In the genomic region with DNA sequence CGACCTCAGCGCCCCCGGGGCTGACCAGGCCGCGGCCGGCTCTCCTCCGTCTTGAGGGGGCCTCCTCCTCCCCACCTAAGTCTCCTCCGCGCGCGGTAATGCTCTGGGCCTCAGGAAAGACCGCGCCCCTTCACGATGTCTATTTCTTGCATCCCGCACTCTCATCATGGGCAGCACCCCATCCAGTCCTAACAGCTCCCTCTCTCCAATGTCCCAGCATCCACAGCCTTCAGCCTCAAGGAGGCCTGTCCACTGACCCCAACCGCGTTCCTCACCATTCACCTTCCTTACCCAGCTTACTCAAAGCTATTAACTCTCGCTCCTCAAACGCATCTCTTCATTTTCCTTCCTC, we compare ENCODE assay signal across 8 cellular contexts.
DNase-seq lines count a peak whose midpoint lies in the region; ATAC-seq and TF ChIP-seq lines count a peak whose summit lies in the region.

No MANE protein-coding gene starts in this region.

- peak overlapping the region; percentile 27 for H2AFZ ChIP-seq in neural cell (ENCODE audit: low read depth, low read length)

- H3K36me3 ChIP-seq in neural cell (ENCODE audit: insufficient read depth, low read length) = no peaks in the 10 kb centered on the region

- TF ChIP-seq CTCF in NB4 (IDR thresholded peaks at IDR 0.05; ENCODE audit: low read depth, low read length) (no peak), neural cell (IDR thresholded peaks at IDR 0.05; ENCODE audit: poor library complexity, severe bottlenecking) (no peak)

- no peaks in the 10 kb centered on the region for H3K9me3 Mint-ChIP-seq in effector memory CD8-positive, alpha-beta T cell

- H3K4me1 Mint-ChIP-seq in effector memory CD8-positive, alpha-beta T cell (ENCODE audit: low read depth in 2 of 2) = peaks cover 6 to 8% of the 10 kb centered on the region in 2 donors

- no peaks in the 10 kb centered on the region for H3K9me2 ChIP-seq in neural cell (ENCODE audit: insufficient read depth, low read length)

- H3K27ac Mint-ChIP-seq in effector memory CD8-positive, alpha-beta T cell = peak overlapping the region; percentile 97 to 98

- no peaks in the 10 kb centered on the region for H3K9me3 ChIP-seq in neural cell (ENCODE audit: low read length)

- no peaks in the 10 kb centered on the region for H3F3A ChIP-seq in neural cell (ENCODE audit: insufficient read depth, low read length, poor library complexity, severe bottlenecking)

- peak overlapping the region; percentile 83 for H3K9ac ChIP-seq in neural cell (ENCODE audit: low read length)

- H3K36me3 Mint-ChIP-seq in effector memory CD8-positive, alpha-beta T cell (ENCODE audit: insufficient read depth) = peaks cover 16% of the 10 kb centered on the region

- TF ChIP-seq RAD21 in neural cell (conservative IDR thresholded peaks at IDR 0.05) = no peak

- peak overlapping the region; percentile 95 for H3K27ac ChIP-seq in neural cell (ENCODE audit: low read length)

- peaks cover 12 to 13% of the 10 kb centered on the region in 2 donors for H3K27me3 Mint-ChIP-seq in effector memory CD8-positive, alpha-beta T cell

- H3K4me3 Mint-ChIP-seq in effector memory CD8-positive, alpha-beta T cell = peak overlapping the region; percentile 81 to 85

- H3K4me2 ChIP-seq in neural cell (ENCODE audit: low read length) = peak overlapping the region; percentile 30

- H4K20me1 ChIP-seq in neural cell (ENCODE audit: insufficient read depth) = no peaks in the 10 kb centered on the region

- H3K4me3 ChIP-seq in NB4 (ENCODE audit: low read depth, low read length) (peak overlapping the region; percentile 73), neural cell (ENCODE audit: low read length) (peak overlapping the region; percentile 70)

- H3K79me2 ChIP-seq in neural cell (replicated peaks; ENCODE audit: insufficient read depth, low read length) = no peaks in the 10 kb centered on the region

- H3K27me3 ChIP-seq in neural cell (ENCODE audit: insufficient read depth, low read depth, low read length) = no peaks in the 10 kb centered on the region

- no peak for TF ChIP-seq EP300 in neural cell (conservative IDR thresholded peaks at IDR 0.05; ENCODE audit: poor library complexity, severe bottlenecking)

- DNase-seq in NB4 (ENCODE audit: low read depth) = no peak
- DNase-seq in effector memory CD8-positive, alpha-beta T cell = no peak
- no peak for DNase-seq in NCI-H2107 treated with DMSO at 0.1 percent for 48 hours (lab: John Stamatoyannopoulos, UW; ENCODE audit: unreplicated experiment)
- DNase-seq in GOT3 (lab: John Stamatoyannopoulos, UW) = no peak
- no peak for DNase-seq in NCI-H1694 (lab: John Stamatoyannopoulos, UW)
- no peak for DNase-seq in effector CD8-positive, alpha-beta T cell (lab: John Stamatoyannopoulos, UW)

- no peak for TF ChIP-seq POLR2A in NB4 (IDR thresholded peaks at IDR 0.05; ENCODE audit: extremely low read depth, insufficient read length)

- peak; percentile 15 for ATAC-seq in GM18907 (IDR thresholded peaks at IDR 0.05; ENCODE audit: unreplicated experiment)
- ATAC-seq in effector memory CD8-positive, alpha-beta T cell (replicated peaks) = no peak

TF ChIP-seq in neural cell, 6 proteins besides CTCF, POLR2A, EP300 and RAD21:
- TF ChIP-seq SMC3 (conservative IDR thresholded peaks at IDR 0.05; ENCODE audit: poor library complexity) (no peak), MXI1 (conservative IDR thresholded peaks at IDR 0.05; ENCODE audit: poor library complexity, severe bottlenecking) (no peak), POLR2AphosphoS5 (IDR thresholded peaks at IDR 0.05) (no peak), TAF1 (IDR thresholded peaks at IDR 0.05; ENCODE audit: low read depth) (no peak), EZH2 (IDR thresholded peaks at IDR 0.05; ENCODE audit: borderline replicate concordance, insufficient read depth, low read length, poor library complexity, severe bottlenecking) (no peak)
- TF ChIP-seq, protein P1, sequence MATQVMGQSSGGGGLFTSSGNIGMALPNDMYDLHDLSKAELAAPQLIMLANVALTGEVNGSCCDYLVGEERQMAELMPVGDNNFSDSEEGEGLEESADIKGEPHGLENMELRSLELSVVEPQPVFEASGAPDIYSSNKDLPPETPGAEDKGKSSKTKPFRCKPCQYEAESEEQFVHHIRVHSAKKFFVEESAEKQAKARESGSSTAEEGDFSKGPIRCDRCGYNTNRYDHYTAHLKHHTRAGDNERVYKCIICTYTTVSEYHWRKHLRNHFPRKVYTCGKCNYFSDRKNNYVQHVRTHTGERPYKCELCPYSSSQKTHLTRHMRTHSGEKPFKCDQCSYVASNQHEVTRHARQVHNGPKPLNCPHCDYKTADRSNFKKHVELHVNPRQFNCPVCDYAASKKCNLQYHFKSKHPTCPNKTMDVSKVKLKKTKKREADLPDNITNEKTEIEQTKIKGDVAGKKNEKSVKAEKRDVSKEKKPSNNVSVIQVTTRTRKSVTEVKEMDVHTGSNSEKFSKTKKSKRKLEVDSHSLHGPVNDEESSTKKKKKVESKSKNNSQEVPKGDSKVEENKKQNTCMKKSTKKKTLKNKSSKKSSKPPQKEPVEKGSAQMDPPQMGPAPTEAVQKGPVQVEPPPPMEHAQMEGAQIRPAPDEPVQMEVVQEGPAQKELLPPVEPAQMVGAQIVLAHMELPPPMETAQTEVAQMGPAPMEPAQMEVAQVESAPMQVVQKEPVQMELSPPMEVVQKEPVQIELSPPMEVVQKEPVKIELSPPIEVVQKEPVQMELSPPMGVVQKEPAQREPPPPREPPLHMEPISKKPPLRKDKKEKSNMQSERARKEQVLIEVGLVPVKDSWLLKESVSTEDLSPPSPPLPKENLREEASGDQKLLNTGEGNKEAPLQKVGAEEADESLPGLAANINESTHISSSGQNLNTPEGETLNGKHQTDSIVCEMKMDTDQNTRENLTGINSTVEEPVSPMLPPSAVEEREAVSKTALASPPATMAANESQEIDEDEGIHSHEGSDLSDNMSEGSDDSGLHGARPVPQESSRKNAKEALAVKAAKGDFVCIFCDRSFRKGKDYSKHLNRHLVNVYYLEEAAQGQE (IDR thresholded peaks at IDR 0.05; ENCODE audit: borderline replicate concordance) = no peak
